In the genomic region with DNA sequence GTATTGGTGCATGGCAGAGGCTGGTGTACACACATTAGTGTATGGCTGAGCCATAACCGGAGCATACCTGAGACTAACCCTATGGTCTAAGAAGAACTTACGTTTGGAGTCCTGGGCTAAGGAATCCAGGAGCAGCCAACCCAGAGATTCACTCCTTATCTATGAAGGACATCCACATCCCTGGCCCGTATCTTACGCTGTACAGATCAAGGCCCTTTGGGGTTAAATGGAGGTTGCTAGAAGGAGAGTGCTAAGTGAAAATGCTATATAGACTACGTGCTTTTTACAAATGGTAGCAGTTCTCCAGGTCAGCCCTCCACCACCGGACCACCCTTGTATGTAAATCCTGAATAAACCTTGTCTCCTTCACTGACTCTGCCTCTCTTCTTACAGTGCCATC, we compare ENCODE assay signal across 11 cellular contexts. TPM values are rescaled to one million over a fixed set of nuclear protein-coding genes. Genes with fewer than 3 reads are reported as not detected.
DNase-seq lines count a peak whose midpoint lies in the region; ATAC-seq and TF ChIP-seq lines count a peak whose summit lies in the region.
"Had no signal": no experiment of that assay in that cellular context is flagged by ENCODE, and none has a peak within 500 bp of the region (broad histone marks: within the 10 kb centered on the region; RNA-seq: fewer than 3 reads in every experiment).

No MANE protein-coding gene starts in this region.

- no peak overlapping the region for H2AFZ ChIP-seq in GM23338

- H3K27ac Mint-ChIP-seq in GM23338: no peak overlapping the region
- H3K27ac Mint-ChIP-seq in activated T-helper 2 cell treated with anti-CD3 and anti-CD28 coated beads, Interferon-gamma antibody, Interleukin-2, Interleukin-4, amounts not matched to agents 10 μg/mL and 5 μg/mL and 100 μg/mL, durations not matched to agents 14 hours and 24 hours and 36 hours: peak overlapping the region; percentile 45
- H3K27ac Mint-ChIP-seq in glutamatergic neuron (ENCODE audit: unreplicated experiment): no peak overlapping the region

- ATAC-seq in GM23338 (no peak), GM18519 (IDR thresholded peaks at IDR 0.05; ENCODE audit: low FRiP score, unreplicated experiment) (no peak)

- H3K27me3 ChIP-seq in GM23338 (ENCODE audit: insufficient read depth): no peaks in the 10 kb centered on the region

- no peaks in the 10 kb centered on the region for H3K27me3 Mint-ChIP-seq in GM23338 (ENCODE audit: insufficient read depth, low read depth, poor library complexity)
- no peaks in the 10 kb centered on the region for H3K27me3 Mint-ChIP-seq in activated T-helper 2 cell treated with anti-CD3 and anti-CD28 coated beads, Interferon-gamma antibody, Interleukin-2, Interleukin-4, amounts not matched to agents 10 μg/mL and 5 μg/mL and 100 μg/mL, durations not matched to agents 14 hours and 24 hours and 36 hours (ENCODE audit: low read depth)
- H3K27me3 Mint-ChIP-seq in glutamatergic neuron (ENCODE audit: unreplicated experiment): peaks cover 3% of the 10 kb centered on the region

- H3K79me2 ChIP-seq in GM23338 (replicated peaks; ENCODE audit: insufficient read depth): peaks cover 48% of the 10 kb centered on the region

- peaks cover 15% of the 10 kb centered on the region for H3K4me1 ChIP-seq in GM23338 (ENCODE audit: insufficient read depth)

- peaks cover 3% of the 10 kb centered on the region; the same call in 1 of the 3 replicates for H3K4me1 Mint-ChIP-seq in GM23338
- H3K4me1 Mint-ChIP-seq in activated T-helper 2 cell treated with anti-CD3 and anti-CD28 coated beads, Interferon-gamma antibody, Interleukin-2, Interleukin-4, amounts not matched to agents 10 μg/mL and 5 μg/mL and 100 μg/mL, durations not matched to agents 14 hours and 24 hours and 36 hours (ENCODE audit: low read depth): peaks cover 14% of the 10 kb centered on the region
- peaks cover 3% of the 10 kb centered on the region for H3K4me1 Mint-ChIP-seq in glutamatergic neuron (ENCODE audit: low read depth, unreplicated experiment)

- DNase-seq in GM23338 (ENCODE audit: low spot score) (no peak), kidney tubule cell (ENCODE audit: low spot score) (peak; percentile 3), NCI-H345 treated with DMSO at 0.1 percent for 48 hours (lab: John Stamatoyannopoulos, UW; ENCODE audit: unreplicated experiment) (no peak), occipital lobe (lab: John Stamatoyannopoulos, UW) (no peak), glutamatergic neuron (no peak)
- DNase-seq in activated T-helper 2 cell treated with anti-CD3 and anti-CD28 coated beads, Interferon-gamma antibody, Interleukin-2, Interleukin-4, amounts not matched to agents 10 μg/mL and 5 μg/mL and 100 μg/mL, durations not matched to agents 14 hours and 24 hours and 36 hours (ENCODE audit: low spot score): no peak
- DNase-seq: activated effector memory CD4-positive, alpha-beta T cell treated with Interleukin-2 at 50 U/mL for 16 hours; NCI-H1930; posterior cingulate gyrus had no signal

- no peaks in the 10 kb centered on the region for H3K9me2 ChIP-seq in GM23338 (ENCODE audit: insufficient read depth)

- no peaks in the 10 kb centered on the region for H3K9me3 Mint-ChIP-seq in GM23338
- no peaks in the 10 kb centered on the region for H3K9me3 Mint-ChIP-seq in activated T-helper 2 cell treated with anti-CD3 and anti-CD28 coated beads, Interferon-gamma antibody, Interleukin-2, Interleukin-4, amounts not matched to agents 10 μg/mL and 5 μg/mL and 100 μg/mL, durations not matched to agents 14 hours and 24 hours and 36 hours
- H3K9me3 Mint-ChIP-seq in glutamatergic neuron (ENCODE audit: unreplicated experiment): no peaks in the 10 kb centered on the region

- H3K36me3 Mint-ChIP-seq in GM23338 (ENCODE audit: low read depth): peaks cover 22% of the 10 kb centered on the region
- H3K36me3 Mint-ChIP-seq in activated T-helper 2 cell treated with anti-CD3 and anti-CD28 coated beads, Interferon-gamma antibody, Interleukin-2, Interleukin-4, amounts not matched to agents 10 μg/mL and 5 μg/mL and 100 μg/mL, durations not matched to agents 14 hours and 24 hours and 36 hours (ENCODE audit: low read depth): peaks cover 29% of the 10 kb centered on the region
- no peaks in the 10 kb centered on the region for H3K36me3 Mint-ChIP-seq in glutamatergic neuron (ENCODE audit: unreplicated experiment)

- H3K36me3 ChIP-seq in GM23338 (ENCODE audit: insufficient read depth): no peaks in the 10 kb centered on the region

- H3F3A ChIP-seq in GM23338 (replicated peaks; ENCODE audit: low read depth): no peaks in the 10 kb centered on the region

- H3K4me3 Mint-ChIP-seq in GM23338: no peak overlapping the region
- H3K4me3 Mint-ChIP-seq in activated T-helper 2 cell treated with anti-CD3 and anti-CD28 coated beads, Interferon-gamma antibody, Interleukin-2, Interleukin-4, amounts not matched to agents 10 μg/mL and 5 μg/mL and 100 μg/mL, durations not matched to agents 14 hours and 24 hours and 36 hours (ENCODE audit: low read depth): no peak overlapping the region
- no peak overlapping the region for H3K4me3 Mint-ChIP-seq in glutamatergic neuron (ENCODE audit: unreplicated experiment)

- intact Hi-C loops in activated T-helper 2 cell treated with anti-CD3 and anti-CD28 coated beads, Interferon-gamma antibody, Interleukin-2, Interleukin-4, amounts not matched to agents 10 μg/mL and 5 μg/mL and 100 μg/mL, durations not matched to agents 14 hours and 24 hours and 36 hours (cut with micrococcal nuclease): loop anchor here (5.0 kb wide), 1 partner anchor 1198 kb away; a partner anchor contains a TSS

- TF ChIP-seq CTCF in 22Rv1 (IDR thresholded peaks at IDR 0.05) (no peak), GM23338 (conservative IDR thresholded peaks at IDR 0.05; ENCODE audit: low read depth in 2 of 2) (no peak), glutamatergic neuron (IDR thresholded peaks at IDR 0.05; ENCODE audit: partially characterized antibody, unreplicated experiment) (no peak)

- H4K20me1 ChIP-seq in GM23338 (replicated peaks; ENCODE audit: insufficient read depth): no peaks in the 10 kb centered on the region

- peak overlapping the region; percentile 94 for H3K4me3 ChIP-seq in GM23338

- H3K4me2 ChIP-seq in GM23338: peak overlapping the region; percentile 84

- peak overlapping the region; percentile 97; the same call in 1 of the 2 replicates for H3K27ac ChIP-seq in 22Rv1
- no peak overlapping the region for H3K27ac ChIP-seq in GM23338 (ENCODE audit: low read depth)

TF ChIP-seq in GM23338, 12 proteins besides CTCF, POLR2A, EP300 and RAD21 (continues in another document):
- TF ChIP-seq ZNF331 (CRISPR knock-in tag; IDR thresholded peaks at IDR 0.05; ENCODE audit: low read depth) (no peak), POLR2AphosphoS5 (IDR thresholded peaks at IDR 0.05; ENCODE audit: low read depth) (no peak)
- TF ChIP-seq, protein P1, sequence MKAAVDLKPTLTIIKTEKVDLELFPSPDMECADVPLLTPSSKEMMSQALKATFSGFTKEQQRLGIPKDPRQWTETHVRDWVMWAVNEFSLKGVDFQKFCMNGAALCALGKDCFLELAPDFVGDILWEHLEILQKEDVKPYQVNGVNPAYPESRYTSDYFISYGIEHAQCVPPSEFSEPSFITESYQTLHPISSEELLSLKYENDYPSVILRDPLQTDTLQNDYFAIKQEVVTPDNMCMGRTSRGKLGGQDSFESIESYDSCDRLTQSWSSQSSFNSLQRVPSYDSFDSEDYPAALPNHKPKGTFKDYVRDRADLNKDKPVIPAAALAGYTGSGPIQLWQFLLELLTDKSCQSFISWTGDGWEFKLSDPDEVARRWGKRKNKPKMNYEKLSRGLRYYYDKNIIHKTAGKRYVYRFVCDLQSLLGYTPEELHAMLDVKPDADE (IDR thresholded peaks at IDR 0.05): no peak

RNA-seq across cellular contexts. Expression of a gene that starts 1.9 kb away (rescaled TPM):
- 60.9 and 61.3 TPM in 2 replicates for total RNA-seq in GM23338 (2014; rRNA removed; shearing (Covaris generic))
- polyA plus RNA-seq in GM23338 (2016; fragmentation: Nextera tagmentation; extraction: Ambion mirVana): 153 and 172 TPM in 2 replicates
- 66.5 and 72.3 TPM in 2 replicates for total RNA-seq in activated T-helper 2 cell treated with anti-CD3 and anti-CD28 coated beads, Interferon-gamma antibody, Interleukin-2, Interleukin-4, amounts not matched to agents 10 μg/mL and 5 μg/mL and 100 μg/mL, durations not matched to agents 14 hours and 24 hours and 36 hours
- total RNA-seq in occipital lobe (90.5 TPM), glutamatergic neuron (ENCODE audit: unreplicated experiment) (57.9 TPM)

RNA-seq across cellular contexts. Expression of a gene that starts 8.5 kb away (rescaled TPM):
- total RNA-seq in GM23338 (2014; rRNA removed; shearing (Covaris generic)): 3.3 and 3.6 TPM in 2 replicates
- 7.2 and 9.4 TPM in 2 replicates for polyA plus RNA-seq in GM23338 (2016; fragmentation: Nextera tagmentation; extraction: Ambion mirVana)
- total RNA-seq in activated T-helper 2 cell treated with anti-CD3 and anti-CD28 coated beads, Interferon-gamma antibody, Interleukin-2, Interleukin-4, amounts not matched to agents 10 μg/mL and 5 μg/mL and 100 μg/mL, durations not matched to agents 14 hours and 24 hours and 36 hours: 8.4 and 9.3 TPM in 2 replicates
- 7.5 TPM for total RNA-seq in occipital lobe
- total RNA-seq in glutamatergic neuron (ENCODE audit: unreplicated experiment): 15.2 TPM
